Comparison of ENCODE assay signal across 8 cellular contexts in genomic region chr3:194204036-194204792, GRCh38.
DNase-seq lines count a peak whose midpoint lies in the region; ATAC-seq, FAIRE-seq and TF ChIP-seq lines count a peak whose summit lies in the region.

No MANE protein-coding gene starts in this region.

- CTCF ChIA-PET in PC-9 (lab: Charles Lee) (interaction anchor here (0.6 kb wide), 1 partner anchor 53 kb away, joined by 5 read pairs; no protein-coding TSS in a partner anchor), endothelial cell of umbilical vein (lab: Charles Lee) (interaction anchor here (0.5 to 0.6 kb wide), 2 partner anchors 44 to 506 kb away, joined by 3 read pairs; no protein-coding TSS in a partner anchor)

- H3K79me2 ChIP-seq in PC-9 (ENCODE audit: low read depth) (peaks cover 14% of the 10 kb centered on the region), endothelial cell of umbilical vein (ENCODE audit: control insufficient read depth, insufficient read depth, low read length) (no peaks in the 10 kb centered on the region)

- H3K27me3 Mint-ChIP-seq in progenitor cell of endocrine pancreas: peaks cover 2% of the 10 kb centered on the region

- no peak for FAIRE-seq in endothelial cell of umbilical vein (lab: Jason Lieb, UNC)

- BruUV-seq in PC-9 (replicated peaks; lab: Mats Ljungman, UMichigan) (TSS peak; percentile 24), endothelial cell of umbilical vein (replicated peaks; lab: Mats Ljungman, UMichigan) (no TSS peak)

- H3K4me2 ChIP-seq in PC-9: peak overlapping the region; percentile 91
- peak overlapping the region; percentile 49 for H3K4me2 ChIP-seq in endothelial cell of umbilical vein (ENCODE audit: insufficient read depth, low read length)

- H3K9ac ChIP-seq in endothelial cell of umbilical vein (replicated peaks; ENCODE audit: extremely low read depth, insufficient read depth, low read length): peak overlapping the region; percentile 52

- no peaks in the 10 kb centered on the region for H3K9me2 ChIP-seq in PC-9 (ENCODE audit: insufficient read depth)

- 18 to 24% methylated on average over 70 of the region's 70 CpGs for WGBS in heart right ventricle, 2 donors

- ATAC-seq in heart right ventricle (peak in 2 of 8 donors; percentile 30 to 56), Right ventricle myocardium inferior (no peak)

- H4K20me1 ChIP-seq in PC-9 (ENCODE audit: insufficient read depth) (no peaks in the 10 kb centered on the region), endothelial cell of umbilical vein (replicated peaks; ENCODE audit: control insufficient read depth, extremely low read depth, insufficient read depth, low read length) (no peaks in the 10 kb centered on the region)

- peaks cover 35% of the 10 kb centered on the region for H3K4me1 Mint-ChIP-seq in progenitor cell of endocrine pancreas (ENCODE audit: low read depth)

- H3K27ac ChIP-seq in heart right ventricle (no peak overlapping the region), PC-9 (peak overlapping the region; percentile 71), endothelial cell of umbilical vein (ENCODE audit: insufficient read depth, low read depth, low read length) (no peak overlapping the region)

- intact Hi-C loops in heart right ventricle (cut with DNase I): no loop called here
- intact Hi-C loops in Right ventricle myocardium inferior (cut with DNase I): no loop called here
- intact Hi-C loops in PC-9 (cut with micrococcal nuclease; ENCODE audit: unreplicated experiment): loop anchor here (1.0 to 5.0 kb wide), 5 partner anchors 47 to 423 kb away; no protein-coding TSS in a partner anchor
- intact Hi-C loops in endothelial cell of umbilical vein (cut with micrococcal nuclease): loop anchor here (2.0 kb wide), 1 partner anchor 103 kb away; no protein-coding TSS in a partner anchor

- no peaks in the 10 kb centered on the region for H3K36me3 Mint-ChIP-seq in progenitor cell of endocrine pancreas (ENCODE audit: insufficient read depth)

- H3K9me3 Mint-ChIP-seq in progenitor cell of endocrine pancreas (ENCODE audit: low read depth): no peaks in the 10 kb centered on the region

- H3K4me3 ChIP-seq in heart right ventricle: peak overlapping the region in 7 of 10 donors; percentile 17 to 41 (median 25)
- H3K4me3 ChIP-seq in PC-9: peak overlapping the region; percentile 58
- peak overlapping the region; percentile 22 to 31 (median 28) for H3K4me3 ChIP-seq in endothelial cell of umbilical vein (replicated peaks in 1 of 3; ENCODE audit: insufficient read depth in 1 of 3, low read depth in 1 of 3, low read length in 3 of 3)

- H2AFZ ChIP-seq in PC-9: peak overlapping the region; percentile 86
- H2AFZ ChIP-seq in endothelial cell of umbilical vein (ENCODE audit: low read depth, low read length): peak overlapping the region; percentile 66

- TF ChIP-seq CTCF in heart right ventricle (IDR thresholded peaks at IDR 0.05) (no peak), PC-9 (conservative IDR thresholded peaks at IDR 0.05) (no peak), endothelial cell of umbilical vein (IDR thresholded peaks at IDR 0.05; ENCODE audit: extremely low read depth in 1 of 2, insufficient read depth in 1 of 2, low read depth in 1 of 2, low read length in 2 of 2) (no peak), progenitor cell of endocrine pancreas (IDR thresholded peaks at IDR 0.05; ENCODE audit: unreplicated experiment) (peak; percentile 24)

- H3F3A ChIP-seq in PC-9 (ENCODE audit: insufficient read depth, low read depth): peaks cover 32% of the 10 kb centered on the region

- no peaks in the 10 kb centered on the region for H3K9me3 ChIP-seq in heart right ventricle
- H3K9me3 ChIP-seq in PC-9 (ENCODE audit: insufficient read depth, low read depth): no peaks in the 10 kb centered on the region
- H3K9me3 ChIP-seq in endothelial cell of umbilical vein (replicated peaks; ENCODE audit: control insufficient read depth, insufficient read depth, low read length): no peaks in the 10 kb centered on the region

- H3K4me1 ChIP-seq in heart right ventricle (peaks cover 0 to 21% (median 5%) of the 10 kb centered on the region in 9 donors), PC-9 (replicated peaks; ENCODE audit: insufficient read depth) (peaks cover 47% of the 10 kb centered on the region), endothelial cell of umbilical vein (ENCODE audit: control insufficient read depth, extremely low read depth, insufficient read depth, low read length) (peaks cover 17% of the 10 kb centered on the region)

- no peaks in the 10 kb centered on the region for H3K9me1 ChIP-seq in endothelial cell of umbilical vein (replicated peaks; ENCODE audit: control insufficient read depth, extremely low read depth, insufficient read depth, low read length)

- peak overlapping the region; percentile 95 for H3K27ac Mint-ChIP-seq in progenitor cell of endocrine pancreas

- H3K4me3 Mint-ChIP-seq in progenitor cell of endocrine pancreas (ENCODE audit: low read depth): peak overlapping the region; percentile 68

- POLR2A ChIA-PET in PC-9 (lab: Charles Lee; ENCODE audit: unreplicated experiment): interaction anchor here (0.6 to 0.9 kb wide), 3 partner anchors 69 to 423 kb away, joined by 3 to 6 read pairs (median 3); no protein-coding TSS in a partner anchor
- POLR2A ChIA-PET in endothelial cell of umbilical vein (lab: Charles Lee): no interaction called here

- dilution Hi-C loops in endothelial cell of umbilical vein (cut with MboI; ENCODE audit: extremely low pct_ligation_motif_present, low sequenced_read_pairs): no loop called here

- no peak for TF ChIP-seq POLR2A in endothelial cell of umbilical vein (IDR thresholded peaks at IDR 0.05; ENCODE audit: low read depth, low read length)

- DNase-seq in heart right ventricle (no peak), Right ventricle myocardium inferior (ENCODE audit: missing footprints) (no peak), PC-9 (peak in 1 of 2 experiments; percentile 60), endothelial cell of umbilical vein (ENCODE audit: low read depth, low spot score) (no peak), progenitor cell of endocrine pancreas (ENCODE audit: low spot score, unreplicated experiment) (peak; percentile 15), cerebellar cortex (ENCODE audit: low spot score) (no peak), NCI-H82 (lab: John Stamatoyannopoulos, UW) (no peak)
- DNase-seq in effector CD4-positive, alpha-beta T cell: no peak

- peaks cover 0 to 44% (median 20%) of the 10 kb centered on the region in 7 donors for H3K27me3 ChIP-seq in heart right ventricle
- H3K27me3 ChIP-seq in PC-9 (ENCODE audit: insufficient read depth, low read depth): no peaks in the 10 kb centered on the region
- no peaks in the 10 kb centered on the region for H3K27me3 ChIP-seq in endothelial cell of umbilical vein (ENCODE audit: control insufficient read depth in 2 of 2, insufficient read depth in 2 of 2, low read length in 2 of 2)

- no peaks in the 10 kb centered on the region for H3K36me3 ChIP-seq in heart right ventricle
- no peaks in the 10 kb centered on the region for H3K36me3 ChIP-seq in PC-9 (ENCODE audit: low read depth)
- no peaks in the 10 kb centered on the region for H3K36me3 ChIP-seq in endothelial cell of umbilical vein (ENCODE audit: control insufficient read depth in 2 of 2, extremely low read depth in 1 of 2, insufficient read depth in 2 of 2, low read length in 2 of 2)

TF ChIP-seq in endothelial cell of umbilical vein, 7 proteins besides CTCF, POLR2A, EP300 and RAD21:
- TF ChIP-seq MYC (IDR thresholded peaks at IDR 0.05; ENCODE audit: low read depth, low read length) (no peak), GATA2 (IDR thresholded peaks at IDR 0.05; ENCODE audit: insufficient read depth, insufficient read length, low read depth, low read length) (no peak), FOS (IDR thresholded peaks at IDR 0.05; ENCODE audit: borderline replicate concordance, insufficient read depth, low read length) (no peak), EZH2 (IDR thresholded peaks at IDR 0.05; ENCODE audit: borderline replicate concordance, low read depth, low read length, severe bottlenecking) (no peak), MAX (IDR thresholded peaks at IDR 0.05; ENCODE audit: insufficient read depth, insufficient read length) (no peak), POLR2AphosphoS5 (IDR thresholded peaks at IDR 0.05; ENCODE audit: insufficient read depth, low read depth, low read length) (no peak), JUN (IDR thresholded peaks at IDR 0.05; ENCODE audit: borderline replicate concordance, insufficient read depth, insufficient read length, low read depth) (no peak)

Comparison
In these comparisons a context has a peak if more than half of its experiments do, and no peak if none do; other contexts are left out.
1. intact Hi-C loops: an anchor here in PC-9 (1.0 to 5.0 kb wide) and endothelial cell of umbilical vein (2.0 kb wide); none called in heart right ventricle and Right ventricle myocardium inferior.